In the genomic region with DNA sequence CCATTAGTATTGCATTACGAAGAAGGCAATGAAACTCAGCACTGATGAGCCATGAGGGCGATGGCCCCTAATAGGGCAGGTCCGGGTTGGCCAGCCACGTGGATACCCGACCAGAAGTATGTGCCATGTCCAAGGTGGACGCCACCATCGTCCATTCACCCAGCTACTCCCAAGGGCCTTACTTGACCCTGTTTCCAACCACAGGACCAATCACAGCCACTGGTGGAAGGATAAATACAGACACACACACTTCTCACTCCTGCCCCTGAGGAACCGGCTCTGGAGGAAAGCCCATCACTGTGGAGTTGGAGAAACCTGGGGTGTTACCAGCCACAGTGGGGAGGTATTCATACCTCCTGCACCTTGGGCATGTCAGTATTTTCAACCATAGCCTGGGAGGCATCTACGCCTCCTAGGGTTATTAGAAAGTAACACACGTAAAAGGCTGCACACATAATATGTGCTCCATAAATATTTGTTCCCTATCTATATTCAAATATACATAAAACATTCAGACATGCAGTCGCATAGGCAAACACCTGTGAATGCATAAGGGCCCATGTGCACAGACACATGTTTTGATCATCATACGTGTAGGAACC, we compare ENCODE assay signal across 1 cellular context.
TF ChIP-seq lines count a peak whose summit lies in the region.

No MANE protein-coding gene starts in this region.

TF ChIP-seq in IMR-90, 13 proteins besides CTCF, POLR2A, EP300 and RAD21:
- TF ChIP-seq RCOR1 (IDR thresholded peaks at IDR 0.05; ENCODE audit: insufficient replicate concordance, low read length) (no peak), BHLHE40 (IDR thresholded peaks at IDR 0.05; ENCODE audit: low read depth, low read length) (no peak), FOS (IDR thresholded peaks at IDR 0.05; ENCODE audit: low read depth, low read length) (no peak), MAFK (IDR thresholded peaks at IDR 0.05; ENCODE audit: low read depth, low read length) (no peak), MAZ (IDR thresholded peaks at IDR 0.05; ENCODE audit: borderline replicate concordance, low read depth, low read length) (no peak), SMC3 (IDR thresholded peaks at IDR 0.05; ENCODE audit: low read depth, low read length) (no peak), RFX5 (IDR thresholded peaks at IDR 0.05; ENCODE audit: low read depth, low read length) (no peak), CHD1 (IDR thresholded peaks at IDR 0.05; ENCODE audit: low read depth, low read length) (no peak), NFE2L2 (IDR thresholded peaks at IDR 0.05; ENCODE audit: low read depth, low read length) (no peak), MXI1 (IDR thresholded peaks at IDR 0.05; ENCODE audit: borderline replicate concordance, low read depth, low read length) (no peak), CEBPB (IDR thresholded peaks at IDR 0.05; ENCODE audit: low read depth, low read length) (no peak)
- TF ChIP-seq, protein P1, sequence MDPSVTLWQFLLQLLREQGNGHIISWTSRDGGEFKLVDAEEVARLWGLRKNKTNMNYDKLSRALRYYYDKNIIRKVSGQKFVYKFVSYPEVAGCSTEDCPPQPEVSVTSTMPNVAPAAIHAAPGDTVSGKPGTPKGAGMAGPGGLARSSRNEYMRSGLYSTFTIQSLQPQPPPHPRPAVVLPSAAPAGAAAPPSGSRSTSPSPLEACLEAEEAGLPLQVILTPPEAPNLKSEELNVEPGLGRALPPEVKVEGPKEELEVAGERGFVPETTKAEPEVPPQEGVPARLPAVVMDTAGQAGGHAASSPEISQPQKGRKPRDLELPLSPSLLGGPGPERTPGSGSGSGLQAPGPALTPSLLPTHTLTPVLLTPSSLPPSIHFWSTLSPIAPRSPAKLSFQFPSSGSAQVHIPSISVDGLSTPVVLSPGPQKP (IDR thresholded peaks at IDR 0.05; ENCODE audit: borderline replicate concordance, low read depth, low read length): no peak
- TF ChIP-seq, protein P2, sequence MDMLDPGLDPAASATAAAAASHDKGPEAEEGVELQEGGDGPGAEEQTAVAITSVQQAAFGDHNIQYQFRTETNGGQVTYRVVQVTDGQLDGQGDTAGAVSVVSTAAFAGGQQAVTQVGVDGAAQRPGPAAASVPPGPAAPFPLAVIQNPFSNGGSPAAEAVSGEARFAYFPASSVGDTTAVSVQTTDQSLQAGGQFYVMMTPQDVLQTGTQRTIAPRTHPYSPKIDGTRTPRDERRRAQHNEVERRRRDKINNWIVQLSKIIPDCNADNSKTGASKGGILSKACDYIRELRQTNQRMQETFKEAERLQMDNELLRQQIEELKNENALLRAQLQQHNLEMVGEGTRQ (IDR thresholded peaks at IDR 0.05; ENCODE audit: low read depth, low read length): no peak
